ENCODE assay signal across 8 cellular contexts in genomic region chr19:54114340-54114826, GRCh38. TPM values are rescaled to one million over a fixed set of nuclear protein-coding genes. Genes with fewer than 3 reads are reported as not detected.
DNase-seq lines count a peak whose midpoint lies in the region; ATAC-seq, FAIRE-seq and TF ChIP-seq lines count a peak whose summit lies in the region.

No MANE protein-coding gene starts in this region.

- H3K4me3 ChIP-seq in SJCRH30 (peak overlapping the region; percentile 69), retinal pigment epithelial cell (ENCODE audit: low read length) (peak overlapping the region; percentile 99)

- no peak overlapping the region for H3K27ac ChIP-seq in SJCRH30

- H3K36me3 ChIP-seq in SJCRH30, result peaks cover 8% of the 10 kb centered on the region; the same call in 1 of the 2 replicates

- no peak for ATAC-seq in HG02642 (IDR thresholded peaks at IDR 0.05; ENCODE audit: poor library complexity, unreplicated experiment)

- no peak for TF ChIP-seq CTCF in retinal pigment epithelial cell (conservative IDR thresholded peaks at IDR 0.05; ENCODE audit: low read depth, low read length)

- H3K4me1 ChIP-seq in SJCRH30, result peaks cover 3% of the 10 kb centered on the region; the same call in 1 of the 2 replicates

- H3K27me3 ChIP-seq in SJCRH30, result no peaks in the 10 kb centered on the region

- in situ Hi-C loops in ACHN (cut with HindIII; ENCODE audit: low pct_ligation_motif_present, low pct_unique_long_range_greater_than_20kb, low sequenced_read_pairs), result no loop called here

- no peaks in the 10 kb centered on the region for H3K9me3 ChIP-seq in SJCRH30 (replicated peaks)

- no peak for FAIRE-seq in RCC 7860 (lab: Jason Lieb, UNC)

- DNase-seq in ACHN, result peak; percentile 14
- DNase-seq in GM19238 (ENCODE audit: insufficient read length, low spot score), result peak; percentile 73
- no peak for DNase-seq in SJCRH30
- peak in 41 of 58 donors; percentile 5 to 62 (median 25) for DNase-seq in anterior cingulate cortex (lab: John Stamatoyannopoulos, UW)
- DNase-seq in hepatic stellate cell (ENCODE audit: low spot score), result peak; percentile 63
- no peak for DNase-seq in retinal pigment epithelial cell (ENCODE audit: low read depth)
- DNase-seq in RCC 7860 (ENCODE audit: low spot score), result no peak

RNA-seq across cellular contexts. Expression of gene TFPT, which starts 1.1 kb away (rescaled TPM):
- total RNA-seq in SJCRH30 (2014; rRNA removed; shearing (Covaris generic)), result 10.0 and 10.3 TPM in 2 replicates

RNA-seq across cellular contexts. Expression of gene PRPF31, which starts 1.2 kb away (rescaled TPM):
- total RNA-seq in SJCRH30 (2014; rRNA removed; shearing (Covaris generic)), result 65.6 and 67.3 TPM in 2 replicates

RNA-seq across cellular contexts. Expression of gene NDUFA3, which starts 11.7 kb away (rescaled TPM):
- 40.4 and 62.0 TPM in 2 replicates for total RNA-seq in SJCRH30 (2014; rRNA removed; shearing (Covaris generic))

RNA-seq across cellular contexts. Expression of gene OSCAR, which starts 13.8 kb away (rescaled TPM):
- 0.26 TPM in 1 of 2 replicates, not detected in the other for total RNA-seq in SJCRH30 (2014; rRNA removed; shearing (Covaris generic))

RNA-seq across cellular contexts. Expression of gene CNOT3, which starts 23.2 kb away (rescaled TPM):
- 27.5 and 27.6 TPM in 2 replicates for total RNA-seq in SJCRH30 (2014; rRNA removed; shearing (Covaris generic))

Comparison
In these comparisons a context has a peak if more than half of its experiments do, and no peak if none do; other contexts are left out.
1. DNase-seq: peak in ACHN (single experiment), GM19238 (single experiment), anterior cingulate cortex (41 of 58) and hepatic stellate cell (single experiment); none in SJCRH30 (0 of 2), retinal pigment epithelial cell (single experiment) and RCC 7860 (single experiment).